20 cellular contexts compared by ENCODE assay signal in the genomic region with DNA sequence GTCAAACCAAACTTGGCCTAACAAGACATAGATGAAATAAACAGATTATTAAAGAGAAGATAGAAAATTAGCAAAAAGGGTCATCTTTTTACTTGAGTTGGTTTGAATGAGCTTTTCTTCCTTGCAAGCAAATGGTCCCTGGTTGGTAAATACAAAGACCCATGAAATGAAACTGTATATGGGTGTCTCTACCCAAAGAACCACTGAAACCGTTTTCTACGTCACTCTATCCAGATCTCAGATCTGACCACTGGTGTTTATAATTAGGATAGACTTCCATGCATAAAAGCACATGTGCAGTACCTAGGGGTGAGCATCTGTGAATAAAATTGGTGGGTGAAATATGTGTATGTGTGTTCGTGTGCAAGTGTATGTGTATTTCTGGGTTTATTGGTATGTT.
"Had no signal": no experiment of that assay in that cellular context is flagged by ENCODE, and none has a peak within 500 bp of the region (broad histone marks: within the 10 kb centered on the region; RNA-seq: fewer than 3 reads in every experiment).

No MANE protein-coding gene starts in this region.

- H3K36me3 ChIP-seq: MG63, Peyer's patch, SJCRH30 had no signal

- DNase-seq: KBM-7; MG63; NCI-H1092 treated with DMSO at 0.1 percent for 48 hours; NCI-H1436; NCI-H187; NCI-H2029; NCI-H2081 treated with DMSO at 0.1 percent for 48 hours; NCI-H2171; NCI-H226; NCI-H446; NCI-H510A; NCI-H524 treated with DMSO at 0.1 percent for 48 hours; NCI-H774; NK-92 treated with Interleukin-12 subunit alpha and Interleukin-12 subunit beta, amount 100 ng/mL, for 24 hours; PC-9; Peyer's patch; SHP77 treated with DMSO at 0.1 percent for 48 hours; SJCRH30 had no signal

- ATAC-seq: Right ventricle myocardium inferior, SK-N-SH treated with all-trans-retinoic acid at 6 μM for 48 hours had no signal

- H3K27me3 ChIP-seq: MG63, Peyer's patch, SJCRH30 had no signal

- H3K4me1 ChIP-seq: Peyer's patch, SJCRH30 had no signal

- H3K4me2 ChIP-seq: PC-9 had no signal

- H2AFZ ChIP-seq: PC-9 had no signal

- H3K4me3 ChIP-seq: MG63, PC-9, Peyer's patch, SJCRH30 had no signal

- H3K27ac ChIP-seq: PC-9, Peyer's patch, SJCRH30 had no signal

- H3K9me3 ChIP-seq: Peyer's patch, SJCRH30 had no signal
